In the genomic region with DNA sequence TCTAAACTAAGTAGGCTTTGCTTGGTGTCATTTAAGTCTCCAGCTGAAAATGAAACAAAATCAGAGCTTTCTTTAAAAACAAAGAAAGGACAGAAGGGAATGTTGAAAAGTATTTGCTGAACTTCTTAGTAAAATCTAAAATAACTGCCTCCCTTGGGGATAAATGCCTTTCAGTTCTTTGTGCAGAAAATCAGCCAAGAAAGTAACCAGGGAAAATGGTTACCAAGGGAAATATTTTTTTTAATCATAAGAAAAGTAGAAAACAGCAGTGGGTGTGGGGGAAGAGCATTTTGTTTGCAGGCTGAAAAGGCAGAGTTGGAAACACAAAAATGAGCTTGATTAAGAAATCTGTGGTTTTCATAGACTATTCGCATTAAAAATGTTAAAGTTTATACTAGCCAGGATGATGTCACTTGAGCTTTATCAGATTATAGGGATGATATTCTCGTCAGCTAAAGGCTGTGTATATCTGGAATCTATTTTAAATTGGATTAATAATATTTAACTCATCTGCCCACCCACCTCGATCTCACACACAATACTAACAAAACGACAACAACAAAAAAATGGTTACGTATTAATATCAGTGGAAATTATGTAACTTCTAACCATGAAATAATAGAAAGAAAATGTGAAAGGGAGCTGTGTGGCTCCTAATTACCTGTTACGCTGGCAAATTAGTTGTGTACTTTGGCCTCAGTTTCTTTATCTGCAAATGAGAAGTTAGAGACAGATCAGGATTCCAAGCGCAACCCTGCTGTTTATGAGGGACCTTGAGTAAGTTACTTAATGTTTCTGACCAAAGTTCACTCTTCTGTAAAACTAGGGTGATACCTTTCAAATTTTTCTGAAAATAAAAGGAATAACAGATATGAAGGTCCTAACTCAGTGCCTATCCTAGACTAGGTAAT, we compare ENCODE assay signal across 11 cellular contexts. TPM values are rescaled to one million over a fixed set of nuclear protein-coding genes. Genes with fewer than 3 reads are reported as not detected.
DNase-seq lines count a peak whose midpoint lies in the region; ATAC-seq and TF ChIP-seq lines count a peak whose summit lies in the region.
"Had no signal": no experiment of that assay in that cellular context is flagged by ENCODE, and none has a peak within 500 bp of the region (broad histone marks: within the 10 kb centered on the region; RNA-seq: fewer than 3 reads in every experiment).

A gene (minus strand): TSS at position 51 of the 911 bp plus-strand sequence. CDS start 13,124 bp downstream, outside the sequence.

- H3K27ac Mint-ChIP-seq in memory B cell = no peak within 1 kb of the TSS
- no peak within 1 kb of the TSS for H3K27ac Mint-ChIP-seq in CD4-positive, alpha-beta memory T cell
- H3K27ac Mint-ChIP-seq: stimulated activated effector memory CD8-positive, alpha-beta T cell treated with anti-CD3 and anti-CD28 coated beads, Interleukin-12 subunit alpha, Interleukin-12 subunit beta, amount 100 ng/mL, for 72 hours had no signal

- peak within 1 kb of the TSS; percentile 79 for H2AK9ac ChIP-seq in IMR-90 (replicated peaks; ENCODE audit: low read depth, low read length, poor library complexity)

- ATAC-seq in IMR-90 (ENCODE audit: low read depth) (peak; percentile 53), memory B cell (ENCODE audit: low read depth) (no peak), thoracic aorta (ENCODE audit: insufficient number of reproducible peaks, low FRiP score, low read depth) (peak; percentile 66)
- ATAC-seq: stimulated activated effector memory CD8-positive, alpha-beta T cell treated with anti-CD3 and anti-CD28 coated beads, Interleukin-12 subunit alpha, Interleukin-12 subunit beta, amount 100 ng/mL, for 72 hours had no signal

- peak within 1 kb of the TSS; percentile 59 for H3K4me3 Mint-ChIP-seq in memory B cell
- peak within 1 kb of the TSS in 1 of 8 donors; percentile 3 for H3K4me3 Mint-ChIP-seq in CD4-positive, alpha-beta memory T cell
- H3K4me3 Mint-ChIP-seq: naive B cell; stimulated activated effector memory CD8-positive, alpha-beta T cell treated with anti-CD3 and anti-CD28 coated beads, Interleukin-12 subunit alpha, Interleukin-12 subunit beta, amount 100 ng/mL, for 72 hours had no signal

- H3K4ac ChIP-seq in IMR-90 (ENCODE audit: low read depth, low read length) = peak within 1 kb of the TSS; percentile 80

- POLR2A ChIA-PET in IMR-90 (lab: Charles Lee; ENCODE audit: unreplicated experiment) = interaction anchor here (0.7 kb wide), 1 partner anchor 9 kb away, joined by 5 read pairs; no protein-coding TSS in a partner anchor
- POLR2A ChIA-PET in CD4-positive, alpha-beta memory T cell (lab: Charles Lee; ENCODE audit: partially characterized antibody) = no interaction called here

- no peaks in the 10 kb centered on the region for H3K27me3 ChIP-seq in IMR-90 (ENCODE audit: control insufficient read depth, insufficient read depth, low read length)
- no peaks in the 10 kb centered on the region for H3K27me3 ChIP-seq in thoracic aorta (replicated peaks; ENCODE audit: insufficient read depth)
- H3K27me3 ChIP-seq in CD4-positive, alpha-beta memory T cell (ENCODE audit: insufficient read depth, low read length) = no peaks in the 10 kb centered on the region

- H4K5ac ChIP-seq in IMR-90 (ENCODE audit: low read depth, low read length) = peak within 1 kb of the TSS; percentile 85

- CTCF ChIA-PET in IMR-90 (lab: Yijun Ruan, JAX) = no interaction called here
- CTCF ChIA-PET in CD4-positive, alpha-beta memory T cell (lab: Charles Lee; ENCODE audit: partially characterized antibody) = interaction anchor here (0.6 kb wide), 1 partner anchor 29 kb away, joined by 4 read pairs; no protein-coding TSS in a partner anchor

- peak within 1 kb of the TSS; percentile 82 for H3K18ac ChIP-seq in IMR-90 (ENCODE audit: low read depth, low read length)

- peak within 1 kb of the TSS in 1 of 2 experiments; percentile 94 for H4K8ac ChIP-seq in IMR-90 (ENCODE audit: low read depth in 2 of 2, low read length in 2 of 2)

- TF ChIP-seq CTCF in IMR-90 (conservative IDR thresholded peaks at IDR 0.05; ENCODE audit: low read depth, low read length) (no peak), thoracic aorta (IDR thresholded peaks at IDR 0.05) (no peak)

- in situ Hi-C loops in IMR-90 (cut with MboI; ENCODE audit: low sequenced_read_pairs) = no loop called here

- H3K4me3 ChIP-seq in IMR-90 (ENCODE audit: insufficient read depth, low read depth, low read length) (peak within 1 kb of the TSS; percentile 28; the same call in 1 of the 2 replicates), thoracic aorta (peak within 1 kb of the TSS; percentile 75)
- H3K4me3 ChIP-seq in CD4-positive, alpha-beta memory T cell (ENCODE audit: low read length in 2 of 2) = no peak within 1 kb of the TSS

- H3K9me3 Mint-ChIP-seq in memory B cell = peaks cover 9% of the 10 kb centered on the region
- H3K9me3 Mint-ChIP-seq in CD4-positive, alpha-beta memory T cell = peaks cover 0 to 4% (median 0%) of the 10 kb centered on the region in 8 donors

- peak within 1 kb of the TSS; percentile 74 for H2BK120ac ChIP-seq in IMR-90 (ENCODE audit: low read depth, low read length)

- H2BK20ac ChIP-seq in IMR-90 (ENCODE audit: low read depth, low read length) = peak within 1 kb of the TSS; percentile 91

- H3K36me3 Mint-ChIP-seq in memory B cell = peaks cover 7% of the 10 kb centered on the region
- H3K36me3 Mint-ChIP-seq in CD4-positive, alpha-beta memory T cell = no peaks in the 10 kb centered on the region
- H3K36me3 Mint-ChIP-seq: stimulated activated effector memory CD8-positive, alpha-beta T cell treated with anti-CD3 and anti-CD28 coated beads, Interleukin-12 subunit alpha, Interleukin-12 subunit beta, amount 100 ng/mL, for 72 hours had no signal

- no peaks in the 10 kb centered on the region for H3K9me3 ChIP-seq in IMR-90 (ENCODE audit: control insufficient read depth, insufficient read depth, low read length)
- peaks cover 5% of the 10 kb centered on the region for H3K9me3 ChIP-seq in thoracic aorta
- H3K9me3 ChIP-seq in CD4-positive, alpha-beta memory T cell (ENCODE audit: control insufficient read depth in 1 of 2, low read length in 2 of 2) = no peaks in the 10 kb centered on the region

- peak; percentile 52 for DNase-seq in IMR-90
- DNase-seq in memory B cell (ENCODE audit: low spot score in 2 of 2) = no peak
- DNase-seq in thoracic aorta (ENCODE audit: low spot score) = no peak
- DNase-seq in amygdala (lab: John Stamatoyannopoulos, UW) = no peak
- DNase-seq in NCI-H510A treated with DMSO at 0.1 percent for 48 hours (lab: John Stamatoyannopoulos, UW) = no peak
- no peak for DNase-seq in CD4-positive, alpha-beta memory T cell
- no peak for DNase-seq in cortex of kidney (lab: John Stamatoyannopoulos, UW)
- DNase-seq: naive B cell, NCI-H2029 treated with DMSO at 0.1 percent for 48 hours had no signal

- peak within 1 kb of the TSS; percentile 94 for H3K9ac ChIP-seq in IMR-90 (ENCODE audit: low read depth, low read length)

- dilution Hi-C loops in IMR-90 (cut with HindIII; ENCODE audit: low sequenced_read_pairs, unreplicated experiment) = no loop called here

- H3K27ac ChIP-seq in IMR-90 (ENCODE audit: insufficient read depth, low read length) = peak within 1 kb of the TSS; percentile 95; the same call in 1 of the 2 replicates
- H3K27ac ChIP-seq in cingulate gyrus (ENCODE audit: low read depth, low read length) = peak within 1 kb of the TSS; percentile 31
- peak within 1 kb of the TSS; percentile 69 to 92 for H3K27ac ChIP-seq in thoracic aorta
- H3K27ac ChIP-seq in CD4-positive, alpha-beta memory T cell (ENCODE audit: low read depth, low read length) = no peak within 1 kb of the TSS

- H3K23ac ChIP-seq in IMR-90 (ENCODE audit: low read depth, low read length) = peak within 1 kb of the TSS; percentile 57

- H2AK5ac ChIP-seq in IMR-90 (ENCODE audit: low read depth, low read length) = peak within 1 kb of the TSS; percentile 35; the same call in 1 of the 2 replicates

- H3K36me3 ChIP-seq in IMR-90 (ENCODE audit: control insufficient read depth, insufficient read depth, low read length) (no peaks in the 10 kb centered on the region), thoracic aorta (no peaks in the 10 kb centered on the region)
- H3K36me3 ChIP-seq in CD4-positive, alpha-beta memory T cell (ENCODE audit: insufficient read depth, low read length) = no peaks in the 10 kb centered on the region

- no peak for TF ChIP-seq RAD21 in IMR-90 (IDR thresholded peaks at IDR 0.05; ENCODE audit: low read length)

- H3K4me1 ChIP-seq in IMR-90 (ENCODE audit: control insufficient read depth, insufficient read depth, low read length) (peaks cover 5% of the 10 kb centered on the region), thoracic aorta (ENCODE audit: control insufficient read depth in 1 of 2, low read depth in 2 of 2) (peaks cover 16 to 19% of the 10 kb centered on the region in 2 donors)
- H3K4me1 ChIP-seq in CD4-positive, alpha-beta memory T cell (ENCODE audit: insufficient read depth, low read length) = no peaks in the 10 kb centered on the region

- H3K4me2 ChIP-seq in IMR-90 (ENCODE audit: low read depth, low read length) = peak within 1 kb of the TSS; percentile 91

- WGBS in IMR-90 (ENCODE audit: extremely low coverage in 2 of 2, insufficient read length in 1 of 2), 2 experiments = no CpG with 5 or more reads among the region's 7 CpGs

- H3K79me1 ChIP-seq in IMR-90 (ENCODE audit: low read depth in 1 of 2, low read length in 2 of 2) = no peaks in the 10 kb centered on the region

- H3K14ac ChIP-seq in IMR-90 (replicated peaks; ENCODE audit: low read depth, low read length) = peak within 1 kb of the TSS; percentile 54; the same call in 1 of the 2 replicates

- H2BK5ac ChIP-seq in IMR-90 (ENCODE audit: low read depth, low read length, poor library complexity, severe bottlenecking) = peak within 1 kb of the TSS; percentile 67

- H2AFZ ChIP-seq in IMR-90 (replicated peaks; ENCODE audit: low read length, poor library complexity) = peak within 1 kb of the TSS; percentile 88

- H2BK15ac ChIP-seq in IMR-90 (ENCODE audit: low read depth, low read length) = peak within 1 kb of the TSS; percentile 59; the same call in 2 of the 3 replicates

- no TSS peak for BruUV-seq in IMR-90 (replicated peaks; lab: Mats Ljungman, UMichigan)

- H3K9me1 ChIP-seq in IMR-90 (ENCODE audit: insufficient read depth, low read length) = 0 out of 2 replicates have a peak, but pooled peaks cover 2% of the 10 kb centered on the region

- H3K27me3 Mint-ChIP-seq in memory B cell = no peaks in the 10 kb centered on the region
- H3K27me3 Mint-ChIP-seq in CD4-positive, alpha-beta memory T cell = no peaks in the 10 kb centered on the region
- H3K27me3 Mint-ChIP-seq: naive B cell had no signal

- peaks cover 11% of the 10 kb centered on the region for H3K4me1 Mint-ChIP-seq in memory B cell
- peaks cover 0 to 12% (median 3%) of the 10 kb centered on the region in 4 donors for H3K4me1 Mint-ChIP-seq in CD4-positive, alpha-beta memory T cell

- H3K56ac ChIP-seq in IMR-90 (ENCODE audit: extremely low read depth, insufficient read depth, low read length) = peak within 1 kb of the TSS; percentile 38; the same call in 1 of the 2 replicates

- H4K91ac ChIP-seq in IMR-90 (ENCODE audit: insufficient read depth, low read depth, low read length) = peak within 1 kb of the TSS; percentile 73

- no peaks in the 10 kb centered on the region for H4K20me1 ChIP-seq in IMR-90 (ENCODE audit: insufficient read depth, low read length)

- intact Hi-C loops in IMR-90 (cut with micrococcal nuclease) = no loop called here
- intact Hi-C loops in CD4-positive, alpha-beta memory T cell (cut with micrococcal nuclease) = no loop called here

- no peak for TF ChIP-seq POLR2A in IMR-90 (IDR thresholded peaks at IDR 0.05; ENCODE audit: low read depth, low read length)

RNA-seq across cellular contexts. Expression of the gene that starts here (rescaled TPM):
- total RNA-seq in IMR-90 (2012; rRNA removed) (under 0.01 and 0.36 TPM in 2 replicates), thoracic aorta (10 to 100 TPM; 63.6 to 78.7 TPM)
- 0.26 TPM in 2 replicates for polyA plus RNA-seq in IMR-90 (2012; rRNA removed)
- 0.06 and 0.09 TPM in 2 replicates for polyA plus RNA-seq in IMR-90 (2012; cell fraction: cytosol; rRNA removed)
- 0.08 and 0.50 TPM in 2 replicates for polyA plus RNA-seq in IMR-90 (2012; cell fraction: nucleus; rRNA removed; ENCODE audit: low replicate concordance)
- total RNA-seq in CD4-positive, alpha-beta memory T cell = not detected
- polyA plus RNA-seq in CD4-positive, alpha-beta memory T cell = not detected

Comparison
In these comparisons a context has a peak if more than half of its experiments do, and no peak if none do; other contexts are left out.
1. RNA of the gene that starts here (total RNA-seq): 63.6 to 78.7 TPM in thoracic aorta; under 0.01 to 0.36 TPM in IMR-90 and not detected in CD4-positive, alpha-beta memory T cell; every median in the first group is over 10 times any median in the second.
2. Peak in DNase-seq, ATAC-seq, H3K4me3 ChIP-seq, H3K27ac ChIP-seq, H3K9ac ChIP-seq and H3K4me2 ChIP-seq in IMR-90; RNA of the gene not detected or under 1 TPM.